1 cellular context compared by ENCODE assay signal in genomic region chr1:26029054-26029863, GRCh38.
TF ChIP-seq lines count a peak whose summit lies in the region.

No MANE protein-coding gene starts in this region.

TF ChIP-seq in H1, 55 proteins besides CTCF, POLR2A, EP300 and RAD21:
- TF ChIP-seq HDAC2 (IDR thresholded peaks at IDR 0.05; ENCODE audit: borderline replicate concordance in 1 of 2, low read depth in 2 of 2, low read length in 2 of 2) (0 out of 4 replicates have a peak, but pooled peaks of 1 of the 2 experiments have one; percentile 29), JUN (IDR thresholded peaks at IDR 0.05; ENCODE audit: low read depth, low read length) (no peak), NRF1 (IDR thresholded peaks at IDR 0.05; ENCODE audit: low read depth, low read length) (no peak)
